19 cellular contexts compared by ENCODE assay signal in genomic region chr7:141577043-141577839, GRCh38. TPM values are rescaled to one million over a fixed set of nuclear protein-coding genes. Genes with fewer than 3 reads are reported as not detected.
DNase-seq lines count a peak whose midpoint lies in the region; ATAC-seq and TF ChIP-seq lines count a peak whose summit lies in the region.
"Had no signal": no experiment of that assay in that cellular context is flagged by ENCODE, and none has a peak within 500 bp of the region (broad histone marks: within the 10 kb centered on the region; RNA-seq: fewer than 3 reads in every experiment).

No MANE protein-coding gene starts in this region.

- no peak overlapping the region for H4K5ac ChIP-seq in H9 (ENCODE audit: insufficient read length, low read depth, low read length)
- no peak overlapping the region for H4K5ac ChIP-seq in mesendoderm (ENCODE audit: low read length)

- TF ChIP-seq POLR2A in esophagus muscularis mucosa (IDR thresholded peaks at IDR 0.05; ENCODE audit: low read depth) = no peak

- H3K79me2 ChIP-seq in H9 (ENCODE audit: insufficient read depth, low read length) = no peaks in the 10 kb centered on the region
- no peaks in the 10 kb centered on the region for H3K79me2 ChIP-seq in mesendoderm (ENCODE audit: control insufficient read depth, insufficient read depth, low read length)

- H4K8ac ChIP-seq in H9 (replicated peaks; ENCODE audit: insufficient read length, low read depth, low read length) = no peak overlapping the region
- no peak overlapping the region for H4K8ac ChIP-seq in mesendoderm (ENCODE audit: low read depth, low read length)

- H3K9me3 Mint-ChIP-seq in H9 (peaks cover 17 to 32% of the 10 kb centered on the region in 2 experiments), WTC11 (peaks cover 20% of the 10 kb centered on the region), T-cell (peaks cover 9 to 26% (median 20%) of the 10 kb centered on the region in 3 donors)

- no peaks in the 10 kb centered on the region for H4K20me1 ChIP-seq in H9 (ENCODE audit: control insufficient read depth, insufficient read depth, insufficient read length)

- H3K36me3 ChIP-seq in esophagus muscularis mucosa = peaks cover 0 to 5% (median 0%) of the 10 kb centered on the region in 4 donors
- no peaks in the 10 kb centered on the region for H3K36me3 ChIP-seq in mesendoderm (ENCODE audit: control insufficient read depth, insufficient read depth, low read length)

- CTCF ChIA-PET in WTC11 (lab: Charles Lee) (no interaction called here), T-cell (lab: Charles Lee) (no interaction called here)

- H3K18ac ChIP-seq in H9 (ENCODE audit: insufficient read length, low read depth, low read length) (no peak overlapping the region), mesendoderm (ENCODE audit: low read length) (no peak overlapping the region)

- H3K4me2 ChIP-seq in H9 (ENCODE audit: insufficient read depth, insufficient read length, low read length) = no peak overlapping the region
- H3K4me2 ChIP-seq in mesendoderm (ENCODE audit: low read length) = no peak overlapping the region
- H3K4me2 ChIP-seq: A549 had no signal

- H3K9ac ChIP-seq in H9 (ENCODE audit: extremely low read depth, insufficient read length, low read length) = no peak overlapping the region
- H3K9ac ChIP-seq in mesendoderm (ENCODE audit: low read length) = no peak overlapping the region
- H3K9ac ChIP-seq: GM23248 had no signal

- peak; percentile 76 for ATAC-seq in WTC11
- no peak for ATAC-seq in T-cell (replicated peaks in 1 of 4)
- no peak for ATAC-seq in GM21576 (IDR thresholded peaks at IDR 0.05; ENCODE audit: unreplicated experiment)
- ATAC-seq: A549 had no signal

- no peak overlapping the region for H2BK12ac ChIP-seq in H9 (ENCODE audit: insufficient read length, low read depth, low read length)

- H3K23ac ChIP-seq in H9 (ENCODE audit: insufficient read length, low read depth, low read length) = no peak overlapping the region
- H3K23ac ChIP-seq in mesendoderm (ENCODE audit: low read length) = no peak overlapping the region

- DNase-seq in H9 (no peak), WTC11 (ENCODE audit: low spot score) (no peak), esophagus muscularis mucosa (ENCODE audit: extremely low spot score) (peak; percentile 34), mesendoderm (peak; percentile 58), T-cell (no peak), T1000 (lab: John Stamatoyannopoulos, UW) (no peak)
- DNase-seq: 8988T; ACHN; C1 segment of cervical spinal cord; Calu3; CD4-positive, alpha-beta memory T cell; COR-L47; DMS53; DMS79 treated with DMSO at 0.1 percent for 48 hours; GF-D8; GM23248; HCEC 1CT had no signal

- no peak for TF ChIP-seq EP300 in esophagus muscularis mucosa (IDR thresholded peaks at IDR 0.05)

- H3K27me3 Mint-ChIP-seq in H9 (ENCODE audit: low read depth) = no peaks in the 10 kb centered on the region
- no peaks in the 10 kb centered on the region for H3K27me3 Mint-ChIP-seq in WTC11 (ENCODE audit: low read depth)
- no peaks in the 10 kb centered on the region for H3K27me3 Mint-ChIP-seq in T-cell
- H3K27me3 Mint-ChIP-seq: CD4-positive, alpha-beta memory T cell had no signal

- H3K4me3 Mint-ChIP-seq in H9 = no peak overlapping the region
- H3K4me3 Mint-ChIP-seq in WTC11 = no peak overlapping the region
- no peak overlapping the region for H3K4me3 Mint-ChIP-seq in T-cell
- H3K4me3 Mint-ChIP-seq: CD4-positive, alpha-beta memory T cell had no signal

- H3K27ac ChIP-seq in H9 (ENCODE audit: insufficient read length, low read depth, low read length) (no peak overlapping the region), esophagus muscularis mucosa (replicated peaks in 1 of 4) (no peak overlapping the region), mesendoderm (ENCODE audit: low read depth, low read length) (no peak overlapping the region)
- H3K27ac ChIP-seq: A549, GM23248 had no signal

- H2BK120ac ChIP-seq in H9 (ENCODE audit: low read depth, low read length, poor library complexity, severe bottlenecking) (no peak overlapping the region), mesendoderm (ENCODE audit: low read depth, low read length) (no peak overlapping the region)

- H3K9me3 ChIP-seq in H9 (ENCODE audit: control insufficient read depth, low read depth, low read length) (no peaks in the 10 kb centered on the region), esophagus muscularis mucosa (peaks cover 0 to 9% (median 0%) of the 10 kb centered on the region in 4 donors)

- peaks cover 2% of the 10 kb centered on the region; the same call in 1 of the 2 replicates for H3K4me1 ChIP-seq in H9 (ENCODE audit: insufficient read depth, low read length)
- H3K4me1 ChIP-seq in esophagus muscularis mucosa = no peaks in the 10 kb centered on the region
- H3K4me1 ChIP-seq in mesendoderm (ENCODE audit: control insufficient read depth, low read depth, low read length) = peaks cover 2% of the 10 kb centered on the region
- H3K4me1 ChIP-seq: A549 had no signal

- H3K27ac Mint-ChIP-seq in H9 (peak overlapping the region in 2 of 3 experiments; percentile 72 to 81; a peak in 5 of 7 replicates), WTC11 (0 out of 2 replicates have a peak overlapping the region, but pooled peaks have one; percentile 19), T-cell (no peak overlapping the region)
- H3K27ac Mint-ChIP-seq: CD4-positive, alpha-beta memory T cell had no signal

- H3K27me3 ChIP-seq in H9 (ENCODE audit: insufficient read depth, low read length) = no peaks in the 10 kb centered on the region
- H3K27me3 ChIP-seq in esophagus muscularis mucosa = no peaks in the 10 kb centered on the region
- no peaks in the 10 kb centered on the region for H3K27me3 ChIP-seq in mesendoderm (ENCODE audit: insufficient read depth, low read length, poor library complexity)

- no peak overlapping the region for H2BK15ac ChIP-seq in H9 (ENCODE audit: low read depth, low read length)
- H2BK15ac ChIP-seq in mesendoderm (replicated peaks; ENCODE audit: low read depth) = no peak overlapping the region

- TF ChIP-seq CTCF in H9 (conservative IDR thresholded peaks at IDR 0.05) = no peak
- TF ChIP-seq CTCF in WTC11 (IDR thresholded peaks at IDR 0.05) = no peak
- no peak for TF ChIP-seq CTCF in esophagus muscularis mucosa (IDR thresholded peaks at IDR 0.05)

- H3K56ac ChIP-seq in H9 (ENCODE audit: insufficient read length, low read depth, low read length) = no peak overlapping the region
- no peak overlapping the region for H3K56ac ChIP-seq in mesendoderm (ENCODE audit: low read length)

- no peaks in the 10 kb centered on the region for H3K23me2 ChIP-seq in H9 (ENCODE audit: insufficient read length, low read depth, low read length, poor library complexity, severe bottlenecking)

- no peak overlapping the region for H2BK5ac ChIP-seq in H9 (ENCODE audit: insufficient read length, low read length)
- H2BK5ac ChIP-seq in mesendoderm (ENCODE audit: low read length) = no peak overlapping the region

- peaks cover 8 to 17% of the 10 kb centered on the region in 2 experiments for H3K4me1 Mint-ChIP-seq in H9
- peaks cover 18% of the 10 kb centered on the region for H3K4me1 Mint-ChIP-seq in WTC11
- H3K4me1 Mint-ChIP-seq in T-cell = no peaks in the 10 kb centered on the region
- H3K4me1 Mint-ChIP-seq: CD4-positive, alpha-beta memory T cell had no signal

- no peak overlapping the region for H4K91ac ChIP-seq in H9 (ENCODE audit: insufficient read length, low read depth, low read length)

- intact Hi-C loops in esophagus muscularis mucosa (cut with DNase I) = no loop called here

- H2AFZ ChIP-seq in H9 (ENCODE audit: low read length) = no peak overlapping the region
- H2AFZ ChIP-seq: GM23248 had no signal

- no CpG with 5 or more reads among the region's 6 CpGs for WGBS in H9 (ENCODE audit: extremely low coverage, insufficient read length, low lambda C conversion rate)
- 98% methylated on average over 6 of the region's 6 CpGs for WGBS in esophagus muscularis mucosa
- no CpG with 5 or more reads among the region's 6 CpGs for WGBS in mesendoderm (ENCODE audit: extremely low coverage, insufficient coverage, low lambda C conversion rate)

- H3K4ac ChIP-seq in H9 (ENCODE audit: low read depth, low read length) (no peak overlapping the region), mesendoderm (ENCODE audit: low read depth, low read length) (no peak overlapping the region)

- no peak overlapping the region for H3K14ac ChIP-seq in H9 (ENCODE audit: insufficient read depth, low read length)

- no peak overlapping the region for H3K4me3 ChIP-seq in esophagus muscularis mucosa
- no peak overlapping the region for H3K4me3 ChIP-seq in mesendoderm (ENCODE audit: low read length)
- H3K4me3 ChIP-seq: A549, GM23248 had no signal

- H3K36me3 Mint-ChIP-seq in H9 (ENCODE audit: insufficient read depth in 1 of 3, low read depth in 3 of 3) (peaks cover 29 to 35% (median 31%) of the 10 kb centered on the region in 3 experiments), WTC11 (peaks cover 39% of the 10 kb centered on the region), T-cell (peaks cover 40% of the 10 kb centered on the region)

- no peak overlapping the region for H2AK5ac ChIP-seq in H9 (ENCODE audit: insufficient read length, low read length)
- no peak overlapping the region for H2AK5ac ChIP-seq in mesendoderm (ENCODE audit: low read length)

- H3T11ph ChIP-seq in H9 (ENCODE audit: low read length) = no peak overlapping the region

- H2BK20ac ChIP-seq in H9 (ENCODE audit: low read depth, low read length, poor library complexity, severe bottlenecking) = no peak overlapping the region

- H3K79me1 ChIP-seq in H9 (ENCODE audit: insufficient read depth, low read depth, low read length, poor library complexity, severe bottlenecking) (no peaks in the 10 kb centered on the region), mesendoderm (ENCODE audit: low read length) (peaks cover 2% of the 10 kb centered on the region)

- POLR2A ChIA-PET in WTC11 (lab: Charles Lee) = no interaction called here
- POLR2A ChIA-PET in T-cell (lab: Charles Lee) = no interaction called here

TF ChIP-seq in WTC11, 78 proteins besides CTCF, POLR2A, EP300 and RAD21 (continues in another document):
- no peak for TF ChIP-seq HMGA2 (CRISPR knock-in tag; IDR thresholded peaks at IDR 0.05)
- no peak for TF ChIP-seq OVOL2 (CRISPR knock-in tag; IDR thresholded peaks at IDR 0.05; ENCODE audit: borderline replicate concordance)
- no peak for TF ChIP-seq MXD4 (CRISPR knock-in tag; IDR thresholded peaks at IDR 0.05; ENCODE audit: borderline replicate concordance)

RNA-seq across cellular contexts. Expression of gene AGK, which starts 26.0 kb away (rescaled TPM):
- total RNA-seq in H9 (2021) = 30.6 and 35.1 TPM in 2 replicates
- total RNA-seq in WTC11 (2021) = 32.2 to 43.0 TPM (median 37.4 TPM) in 3 replicates
- total RNA-seq in esophagus muscularis mucosa = 10 to 100 TPM; 17.9 to 23.4 (median 19.2) TPM
- 26.2 TPM for polyA plus RNA-seq in mesendoderm (2013, experiment 1 of 2)
- 29.0 TPM for polyA plus RNA-seq in mesendoderm (2013, experiment 2 of 2)
- 10 to 100 TPM; 22.1 to 39.7 (median 28.8) TPM for total RNA-seq in T-cell

Comparison
In these comparisons a context has a peak if more than half of its experiments do, and no peak if none do; other contexts are left out.
1. DNase-seq: peak in esophagus muscularis mucosa (single experiment) and mesendoderm (single experiment); none in H9 (single experiment), WTC11 (single experiment), T-cell (0 of 34) and T1000 (single experiment).
2. H3K27ac Mint-ChIP-seq: peak in H9 (2 of 3) and WTC11 (single experiment); none in T-cell (0 of 2).